In genomic region chr20:49214546-49214945, GRCh38 we compare ENCODE assay signal across 27 cellular contexts.
"Had no signal": no experiment of that assay in that cellular context is flagged by ENCODE, and none has a peak within 500 bp of the region (broad histone marks: within the 10 kb centered on the region; RNA-seq: fewer than 3 reads in every experiment).

No MANE protein-coding gene starts in this region.

- H3K27ac ChIP-seq: brain microvascular endothelial cell, esophagus muscularis mucosa had no signal

- H3K4me3 ChIP-seq: esophagus muscularis mucosa had no signal

- ATAC-seq: activated CD4-positive, alpha-beta T cell treated with anti-CD3 and anti-CD28 coated beads for 36 hours; activated CD8-positive, alpha-beta memory T cell treated with anti-CD3 and anti-CD28 coated beads, Interleukin-2, amount 10 ng/mL, durations not matched to agents 7 days and 5 days; activated CD8-positive, alpha-beta T cell treated with anti-CD3 and anti-CD28 coated beads, Interleukin-2, amount 10 ng/mL, durations not matched to agents 7 days and 5 days; effector memory CD8-positive, alpha-beta T cell; T-helper 17 cell had no signal

- H3K27me3 ChIP-seq: brain microvascular endothelial cell, esophagus muscularis mucosa had no signal

- DNase-seq: activated CD4-positive, alpha-beta memory T cell treated with anti-CD3 and anti-CD28 coated beads for 36 hours; activated CD4-positive, alpha-beta T cell treated with anti-CD3 and anti-CD28 coated beads for 36 hours; activated CD4-positive, alpha-beta T cell treated with anti-CD3 and anti-CD28 coated beads, Interleukin-2, amount 10 ng/mL, durations not matched to agents 24 days and 14 days; activated CD4-positive, CD25-positive, alpha-beta regulatory T cell; activated CD4-positive, CD25-positive, alpha-beta regulatory T cell treated with anti-CD3 and anti-CD28 coated beads, Interleukin-2, amount 50 U/mL, for 72 hours; activated CD8-positive, alpha-beta memory T cell treated with anti-CD3 and anti-CD28 coated beads, Interleukin-2, amount 10 ng/mL, durations not matched to agents 7 days and 5 days; activated CD8-positive, alpha-beta memory T cell treated with anti-CD3 and anti-CD28 coated beads, Interleukin-2, amount 50 U/mL, for 4 hours; activated CD8-positive, alpha-beta T cell treated with anti-CD3 and anti-CD28 coated beads, Interleukin-2, amount 10 ng/mL, durations not matched to agents 7 days and 5 days; activated gamma-delta T cell; activated naive CD4-positive, alpha-beta T cell; activated naive CD4-positive, alpha-beta T cell treated with anti-CD3 and anti-CD28 coated beads, Interleukin-2, amount 10 ng/mL, durations not matched to agents 7 days and 5 days; activated T-cell treated with anti-CD3 and anti-CD28 coated beads, Interleukin-2, amount 50 U/mL, for 1 hour; activated T-cell treated with anti-CD3 and anti-CD28 coated beads, Interleukin-2, amount 50 U/mL, for 48 hours; amniotic stem cell; anterior cingulate cortex; brain microvascular endothelial cell; cortex of kidney; dermis blood vessel endothelial cell; effector CD4-positive, alpha-beta T cell; effector memory CD8-positive, alpha-beta T cell; erythroblast; head of caudate nucleus; hypothalamus; T-helper 1 cell; T-helper 17 cell; T1000 had no signal

- H3K36me3 ChIP-seq: brain microvascular endothelial cell, esophagus muscularis mucosa had no signal
